ENCODE assay signal across 1 cellular context in the genomic region with DNA sequence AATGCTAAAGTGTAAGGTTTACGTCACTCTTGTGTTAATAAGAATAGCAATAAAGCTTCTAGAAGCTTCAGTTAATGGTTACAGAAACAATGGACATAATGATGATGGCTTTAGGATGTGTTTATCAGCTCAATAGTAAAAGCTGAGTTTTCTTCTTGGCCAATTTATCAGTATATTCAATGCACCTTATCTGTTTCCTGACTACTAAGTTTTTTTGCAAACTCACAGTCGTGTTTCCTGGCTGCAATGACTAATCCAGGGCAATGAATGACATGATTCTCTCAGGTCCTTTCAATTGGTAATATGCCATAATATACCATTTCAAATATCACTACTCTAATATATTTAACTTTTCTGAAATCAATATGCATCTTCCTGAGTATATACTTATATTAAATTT.
TF ChIP-seq lines count a peak whose summit lies in the region.

No MANE protein-coding gene starts in this region.

TF ChIP-seq in GM12878, 131 proteins besides CTCF, POLR2A, EP300 and RAD21 (continued from another document):
- TF ChIP-seq REST (IDR thresholded peaks at IDR 0.05; ENCODE audit: low read depth, low read length) (no peak), RFX5 (IDR thresholded peaks at IDR 0.05; ENCODE audit: low read depth, low read length) (no peak), NFYA (IDR thresholded peaks at IDR 0.05; ENCODE audit: borderline replicate concordance, low read depth, low read length) (no peak), HCFC1 (IDR thresholded peaks at IDR 0.05; ENCODE audit: low read length) (no peak), CBFB (IDR thresholded peaks at IDR 0.05; ENCODE audit: low read depth) (no peak), PRDM15 (CRISPR knock-in tag; IDR thresholded peaks at IDR 0.05) (no peak), KLF5 (IDR thresholded peaks at IDR 0.05; ENCODE audit: partially characterized antibody) (no peak), TAF1 (IDR thresholded peaks at IDR 0.05; ENCODE audit: borderline replicate concordance, low read depth, low read length) (no peak), SUZ12 (IDR thresholded peaks at IDR 0.05; ENCODE audit: unreplicated experiment) (no peak), IKZF1 (conservative IDR thresholded peaks at IDR 0.05) (no peak)
- TF ChIP-seq, protein P1, sequence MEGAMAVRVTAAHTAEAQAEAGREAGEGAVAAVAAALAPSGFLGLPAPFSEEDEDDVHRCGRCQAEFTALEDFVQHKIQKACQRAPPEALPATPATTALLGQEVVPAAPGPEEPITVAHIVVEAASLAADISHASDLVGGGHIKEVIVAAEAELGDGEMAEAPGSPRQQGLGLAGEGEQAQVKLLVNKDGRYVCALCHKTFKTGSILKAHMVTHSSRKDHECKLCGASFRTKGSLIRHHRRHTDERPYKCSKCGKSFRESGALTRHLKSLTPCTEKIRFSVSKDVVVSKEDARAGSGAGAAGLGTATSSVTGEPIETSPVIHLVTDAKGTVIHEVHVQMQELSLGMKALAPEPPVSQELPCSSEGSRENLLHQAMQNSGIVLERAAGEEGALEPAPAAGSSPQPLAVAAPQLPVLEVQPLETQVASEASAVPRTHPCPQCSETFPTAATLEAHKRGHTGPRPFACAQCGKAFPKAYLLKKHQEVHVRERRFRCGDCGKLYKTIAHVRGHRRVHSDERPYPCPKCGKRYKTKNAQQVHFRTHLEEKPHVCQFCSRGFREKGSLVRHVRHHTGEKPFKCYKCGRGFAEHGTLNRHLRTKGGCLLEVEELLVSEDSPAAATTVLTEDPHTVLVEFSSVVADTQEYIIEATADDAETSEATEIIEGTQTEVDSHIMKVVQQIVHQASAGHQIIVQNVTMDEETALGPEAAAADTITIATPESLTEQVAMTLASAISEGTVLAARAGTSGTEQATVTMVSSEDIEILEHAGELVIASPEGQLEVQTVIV (IDR thresholded peaks at IDR 0.05; ENCODE audit: borderline replicate concordance, partially characterized antibody): no peak
